14 cellular contexts compared by ENCODE assay signal in the genomic region with DNA sequence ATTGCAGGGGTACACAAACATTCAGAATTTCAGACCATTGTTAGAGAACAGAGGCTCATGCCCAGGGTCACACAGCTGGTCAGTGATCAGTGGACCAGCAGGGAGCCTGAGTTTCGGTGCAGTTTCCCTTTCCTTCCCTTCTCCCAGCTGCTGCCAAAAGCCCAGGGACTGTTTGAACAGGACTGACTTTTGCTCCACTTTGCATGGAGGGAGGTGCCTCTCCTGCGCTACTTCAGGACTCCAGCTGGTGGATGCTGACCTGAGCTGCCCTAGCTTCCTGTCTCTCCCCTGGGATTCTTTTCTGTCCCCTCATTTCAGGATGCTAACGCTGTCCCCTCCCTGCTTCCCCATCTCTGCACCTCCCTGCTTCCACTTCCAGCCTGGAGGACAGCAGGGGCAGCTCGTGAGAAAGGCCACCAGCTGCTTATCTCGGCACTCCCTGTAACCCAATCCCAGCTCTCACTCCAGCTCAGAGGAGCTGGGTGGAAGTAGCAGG. TPM values are rescaled to one million over a fixed set of nuclear protein-coding genes. Genes with fewer than 3 reads are reported as not detected.
DNase-seq lines count a peak whose midpoint lies in the region; ATAC-seq and TF ChIP-seq lines count a peak whose summit lies in the region.
"Had no signal": no experiment of that assay in that cellular context is flagged by ENCODE, and none has a peak within 500 bp of the region (broad histone marks: within the 10 kb centered on the region; RNA-seq: fewer than 3 reads in every experiment).

No MANE protein-coding gene starts in this region.

- H3K27me3 ChIP-seq in RWPE2 (ENCODE audit: insufficient read depth, poor library complexity, severe bottlenecking) (no peaks in the 10 kb centered on the region), iPS-18a (ENCODE audit: control insufficient read depth, insufficient read depth, low read length) (no peaks in the 10 kb centered on the region)

- H3K4me1 ChIP-seq in RWPE2 (ENCODE audit: insufficient read depth, poor library complexity, severe bottlenecking) (no peaks in the 10 kb centered on the region), iPS-18a (ENCODE audit: control insufficient read depth, low read depth, low read length) (peaks cover 16% of the 10 kb centered on the region)

- peak overlapping the region in 1 of 2 donors; percentile 57 for H3K27ac Mint-ChIP-seq in effector memory CD8-positive, alpha-beta T cell
- H3K27ac Mint-ChIP-seq in mesothelial cell of epicardium, result no peak overlapping the region
- H3K27ac Mint-ChIP-seq: activated CD4-positive, alpha-beta T cell treated with anti-CD3 and anti-CD28 coated beads, Interleukin-2, amount 10 ng/mL, durations not matched to agents 7 days and 5 days had no signal

- H3K36me3 Mint-ChIP-seq in effector memory CD8-positive, alpha-beta T cell (ENCODE audit: insufficient read depth), result peaks cover 3% of the 10 kb centered on the region
- H3K36me3 Mint-ChIP-seq in activated T-cell treated with anti-CD3 and anti-CD28 coated beads, Interleukin-2, amount 50 U/mL, for 4 hours (ENCODE audit: insufficient read depth), result no peaks in the 10 kb centered on the region
- H3K36me3 Mint-ChIP-seq in mesothelial cell of epicardium, result no peaks in the 10 kb centered on the region

- DNase-seq in NCI-H146 (lab: John Stamatoyannopoulos, UW), result peak; percentile 96
- no peak for DNase-seq in RWPE2 (ENCODE audit: low spot score)
- DNase-seq in sciatic nerve (ENCODE audit: low spot score), result no peak
- DNase-seq in effector memory CD8-positive, alpha-beta T cell, result no peak
- no peak for DNase-seq in activated T-cell treated with anti-CD3 and anti-CD28 coated beads, Interleukin-2, amount 50 U/mL, for 4 hours
- DNase-seq in mesothelial cell of epicardium (ENCODE audit: low spot score in 2 of 2, unreplicated experiment in 2 of 2), result no peak
- DNase-seq: activated CD4-positive, alpha-beta T cell treated with anti-CD3 and anti-CD28 coated beads, Interleukin-2, amount 10 ng/mL, durations not matched to agents 7 days and 5 days; activated gamma-delta T cell treated with Interleukin-2 at 50 U/mL for 16 hours; central memory CD4-positive, alpha-beta T cell; kidney glomerular epithelial cell; stimulated activated CD4-positive, alpha-beta T cell treated with anti-CD3 and anti-CD28 coated beads, Interleukin-2, amount 100 ng/mL, for 24 hours; stimulated activated naive CD4-positive, alpha-beta T cell; SW 1271 had no signal

- H3K4me1 Mint-ChIP-seq in effector memory CD8-positive, alpha-beta T cell (ENCODE audit: low read depth in 2 of 2), result peaks cover 0 to 4% of the 10 kb centered on the region in 2 donors
- H3K4me1 Mint-ChIP-seq in activated T-cell treated with anti-CD3 and anti-CD28 coated beads, Interleukin-2, amount 50 U/mL, for 4 hours (ENCODE audit: low read depth), result no peaks in the 10 kb centered on the region
- no peaks in the 10 kb centered on the region for H3K4me1 Mint-ChIP-seq in mesothelial cell of epicardium
- H3K4me1 Mint-ChIP-seq: activated CD4-positive, alpha-beta T cell treated with anti-CD3 and anti-CD28 coated beads, Interleukin-2, amount 10 ng/mL, durations not matched to agents 7 days and 5 days had no signal

- H3K9me3 ChIP-seq in RWPE2 (ENCODE audit: severe bottlenecking) (no peaks in the 10 kb centered on the region), iPS-18a (ENCODE audit: control insufficient read depth, low read depth, low read length) (no peaks in the 10 kb centered on the region)

- ATAC-seq in RWPE2 (ENCODE audit: low read depth) (peak; percentile 25; the same call in 1 of the 3 replicates), sciatic nerve (peak; percentile 22)
- no peak for ATAC-seq in effector memory CD8-positive, alpha-beta T cell (replicated peaks)
- ATAC-seq in activated T-cell treated with anti-CD3 and anti-CD28 coated beads, Interleukin-2, amount 50 U/mL, for 4 hours, result no peak

- intact Hi-C loops in sciatic nerve (cut with DNase I), result no loop called here

- no peak overlapping the region for H3K4me3 Mint-ChIP-seq in effector memory CD8-positive, alpha-beta T cell
- H3K4me3 Mint-ChIP-seq in activated T-cell treated with anti-CD3 and anti-CD28 coated beads, Interleukin-2, amount 50 U/mL, for 4 hours, result no peak overlapping the region
- no peak overlapping the region for H3K4me3 Mint-ChIP-seq in mesothelial cell of epicardium
- H3K4me3 Mint-ChIP-seq: activated CD4-positive, alpha-beta T cell treated with anti-CD3 and anti-CD28 coated beads, Interleukin-2, amount 10 ng/mL, durations not matched to agents 7 days and 5 days had no signal

- TF ChIP-seq CTCF in RWPE2 (IDR thresholded peaks at IDR 0.05; ENCODE audit: poor library complexity, severe bottlenecking) (no peak), mesothelial cell of epicardium (IDR thresholded peaks at IDR 0.05; ENCODE audit: unreplicated experiment) (no peak)

- peaks cover 23 to 45% of the 10 kb centered on the region in 2 donors for H3K27me3 Mint-ChIP-seq in effector memory CD8-positive, alpha-beta T cell
- H3K27me3 Mint-ChIP-seq in activated T-cell treated with anti-CD3 and anti-CD28 coated beads, Interleukin-2, amount 50 U/mL, for 4 hours (ENCODE audit: low read depth), result peaks cover 2% of the 10 kb centered on the region
- peaks cover 13% of the 10 kb centered on the region for H3K27me3 Mint-ChIP-seq in mesothelial cell of epicardium (ENCODE audit: low read depth)

- no peak overlapping the region for H3K27ac ChIP-seq in RWPE2 (ENCODE audit: poor library complexity, severe bottlenecking)
- no peak overlapping the region for H3K27ac ChIP-seq in iPS-18a (ENCODE audit: low read length)

- H3K4me3 ChIP-seq in RWPE2 (ENCODE audit: severe bottlenecking) (no peak overlapping the region), iPS-18a (ENCODE audit: low read length) (peak overlapping the region; percentile 8)

- no peak overlapping the region for H3K9ac ChIP-seq in iPS-18a (ENCODE audit: low read length)

- H3K36me3 ChIP-seq in RWPE2 (ENCODE audit: low read depth) (no peaks in the 10 kb centered on the region), iPS-18a (ENCODE audit: control insufficient read depth, low read depth, low read length) (no peaks in the 10 kb centered on the region)

- no peaks in the 10 kb centered on the region for H3K9me3 Mint-ChIP-seq in effector memory CD8-positive, alpha-beta T cell
- H3K9me3 Mint-ChIP-seq in activated T-cell treated with anti-CD3 and anti-CD28 coated beads, Interleukin-2, amount 50 U/mL, for 4 hours, result no peaks in the 10 kb centered on the region
- peaks cover 3% of the 10 kb centered on the region for H3K9me3 Mint-ChIP-seq in mesothelial cell of epicardium
- H3K9me3 Mint-ChIP-seq: activated CD4-positive, alpha-beta T cell treated with anti-CD3 and anti-CD28 coated beads, Interleukin-2, amount 10 ng/mL, durations not matched to agents 7 days and 5 days had no signal

RNA-seq across cellular contexts. Expression of gene SH2D4B, which starts 14.5 kb away (rescaled TPM):
- total RNA-seq in sciatic nerve (0.18 TPM), mesothelial cell of epicardium (0.27 to 0.29 TPM (median 0.27 TPM) in 3 replicates)
- total RNA-seq in activated T-cell treated with anti-CD3 and anti-CD28 coated beads, Interleukin-2, amount 50 U/mL, for 4 hours, result under 1 TPM; 0.13 to 0.22 (median 0.20) TPM

Comparison
In these comparisons a context has a peak if more than half of its experiments do, and no peak if none do; other contexts are left out.
1. ATAC-seq: peak in RWPE2 (single experiment) and sciatic nerve (single experiment); none in effector memory CD8-positive, alpha-beta T cell (single experiment) and activated T-cell treated with anti-CD3 and anti-CD28 coated beads, Interleukin-2, amount 50 U/mL, for 4 hours (0 of 2).